In the genomic region with DNA sequence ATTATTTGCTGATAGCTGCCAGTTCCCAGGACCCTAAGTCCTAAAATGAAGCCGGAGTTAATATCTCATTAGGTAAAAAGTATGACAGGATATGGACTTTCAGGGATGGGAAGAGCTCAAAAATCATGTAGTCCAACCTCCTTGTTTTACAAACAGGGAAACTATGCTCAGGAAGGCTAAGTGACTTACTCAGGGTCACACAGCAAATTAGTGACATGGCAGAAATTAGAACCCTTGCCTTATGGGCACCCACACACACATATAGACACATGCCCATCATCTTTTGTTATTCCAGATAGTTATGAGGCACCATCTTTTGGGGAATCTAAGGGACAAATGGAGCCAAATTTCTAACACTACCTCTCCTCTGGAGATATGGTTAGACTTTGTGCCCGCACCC, we compare ENCODE assay signal across 40 cellular contexts.
"Had no signal": no experiment of that assay in that cellular context is flagged by ENCODE, and none has a peak within 500 bp of the region (broad histone marks: within the 10 kb centered on the region; RNA-seq: fewer than 3 reads in every experiment).

No MANE protein-coding gene starts in this region.

- H3K27me3 Mint-ChIP-seq: activated naive CD4-positive, alpha-beta T cell treated with anti-CD3 and anti-CD28 coated beads, Interleukin-2, amount 10 ng/mL, durations not matched to agents 7 days and 5 days; activated naive CD4-positive, alpha-beta T cell treated with anti-CD3 and anti-CD28 coated beads, Interleukin-2, amount 50 U/mL, for 24 hours; activated naive CD8-positive, alpha-beta T cell; activated naive CD8-positive, alpha-beta T cell treated with anti-CD3 and anti-CD28 coated beads, Interleukin-2, amount 10 ng/mL, durations not matched to agents 7 days and 5 days; activated T-cell treated with anti-CD3 and anti-CD28 coated beads, Interleukin-2, amount 50 U/mL, for 24 hours had no signal

- H3K4me1 ChIP-seq: adrenal gland, ascending aorta, body of pancreas, breast epithelium had no signal

- H3K27ac Mint-ChIP-seq: activated naive CD4-positive, alpha-beta T cell treated with anti-CD3 and anti-CD28 coated beads for 36 hours; activated naive CD4-positive, alpha-beta T cell treated with anti-CD3 and anti-CD28 coated beads, Interleukin-2, amount 10 ng/mL, durations not matched to agents 7 days and 5 days; activated naive CD4-positive, alpha-beta T cell treated with anti-CD3 and anti-CD28 coated beads, Interleukin-2, amount 50 U/mL, for 24 hours; activated naive CD4-positive, alpha-beta T cell treated with anti-CD3 and anti-CD28 coated beads, Interleukin-2, amount 50 U/mL, for 72 hours; activated naive CD8-positive, alpha-beta T cell; activated naive CD8-positive, alpha-beta T cell treated with anti-CD3 and anti-CD28 coated beads for 36 hours; activated naive CD8-positive, alpha-beta T cell treated with anti-CD3 and anti-CD28 coated beads, Interleukin-2, amount 10 ng/mL, durations not matched to agents 7 days and 5 days; activated naive CD8-positive, alpha-beta T cell treated with anti-CD3 and anti-CD28 coated beads, Interleukin-2, amount 50 U/mL, for 24 hours; activated T-cell treated with anti-CD3 and anti-CD28 coated beads, Interleukin-2, amount 50 U/mL, for 24 hours; activated T-cell treated with anti-CD3 and anti-CD28 coated beads, Interleukin-2, amount 50 U/mL, for 72 hours; activated T-helper 1 cell treated with anti-CD3 and anti-CD28 coated beads, Interleukin-12 subunit alpha, Interleukin-12 subunit beta, Interleukin-2, Interleukin-4 antibody, amounts not matched to agents 30 ng/mL and 10 ng/mL and 1 ng/mL, durations not matched to agents 14 hours and 24 hours and 36 hours; activated T-helper 17 cell treated with anti-CD3 and anti-CD28 coated beads, Interleukin-2, amount 50 U/mL, for 72 hours; activated T-helper 2 cell treated with anti-CD3 and anti-CD28 coated beads, Interferon-gamma antibody, Interleukin-2, Interleukin-4, amounts not matched to agents 10 μg/mL and 5 μg/mL and 100 μg/mL, durations not matched to agents 14 hours and 24 hours and 36 hours; brain had no signal

- FAIRE-seq: astrocyte, bronchial epithelial cell had no signal

- H3K36me3 Mint-ChIP-seq: activated naive CD4-positive, alpha-beta T cell treated with anti-CD3 and anti-CD28 coated beads, Interleukin-2, amount 10 ng/mL, durations not matched to agents 7 days and 5 days; activated naive CD4-positive, alpha-beta T cell treated with anti-CD3 and anti-CD28 coated beads, Interleukin-2, amount 50 U/mL, for 24 hours; activated naive CD4-positive, alpha-beta T cell treated with anti-CD3 and anti-CD28 coated beads, Interleukin-2, amount 50 U/mL, for 72 hours; activated naive CD8-positive, alpha-beta T cell; activated naive CD8-positive, alpha-beta T cell treated with anti-CD3 and anti-CD28 coated beads for 36 hours; activated naive CD8-positive, alpha-beta T cell treated with anti-CD3 and anti-CD28 coated beads, Interleukin-2, amount 10 ng/mL, durations not matched to agents 7 days and 5 days; brain had no signal

- DNase-seq: activated effector memory CD4-positive, alpha-beta T cell treated with anti-CD3 and anti-CD28 coated beads, Interleukin-2, amount 50 U/mL, for 16 hours; activated effector memory CD4-positive, alpha-beta T cell treated with Interleukin-2 at 50 U/mL for 16 hours; activated gamma-delta T cell; activated gamma-delta T cell treated with Interleukin-2 at 50 U/mL for 16 hours; activated naive CD4-positive, alpha-beta T cell; activated naive CD4-positive, alpha-beta T cell treated with anti-CD3 and anti-CD28 coated beads for 36 hours; activated naive CD4-positive, alpha-beta T cell treated with anti-CD3 and anti-CD28 coated beads, Interleukin-2, amount 10 ng/mL, durations not matched to agents 7 days and 5 days; activated naive CD4-positive, alpha-beta T cell treated with anti-CD3 and anti-CD28 coated beads, Interleukin-2, amount 50 U/mL, for 16 hours; activated naive CD4-positive, alpha-beta T cell treated with Interleukin-2 at 50 U/mL for 16 hours; activated naive CD8-positive, alpha-beta T cell treated with anti-CD3 and anti-CD28 coated beads for 36 hours; activated naive CD8-positive, alpha-beta T cell treated with anti-CD3 and anti-CD28 coated beads, Interleukin-2, amount 10 ng/mL, durations not matched to agents 7 days and 5 days; activated naive CD8-positive, alpha-beta T cell treated with anti-CD3 and anti-CD28 coated beads, Interleukin-2, amount 50 U/mL, for 24 hours; activated T-cell treated with anti-CD3 and anti-CD28 coated beads, Interleukin-2, amount 50 U/mL, for 1 hour; activated T-cell treated with anti-CD3 and anti-CD28 coated beads, Interleukin-2, amount 50 U/mL, for 24 hours; activated T-cell treated with anti-CD3 and anti-CD28 coated beads, Interleukin-2, amount 50 U/mL, for 4 hours; activated T-cell treated with anti-CD3 and anti-CD28 coated beads, Interleukin-2, amount 50 U/mL, for 48 hours; activated T-cell treated with anti-CD3 and anti-CD28 coated beads, Interleukin-2, amount 50 U/mL, for 72 hours; adrenal gland; amniotic stem cell; amygdala; anterior cingulate cortex; aorta; body of pancreas; brain microvascular endothelial cell; caudate nucleus; central memory CD4-positive, alpha-beta T cell; cerebellar nuclear complex had no signal

- H3K4me1 Mint-ChIP-seq: activated naive CD4-positive, alpha-beta T cell treated with anti-CD3 and anti-CD28 coated beads, Interleukin-2, amount 50 U/mL, for 24 hours; activated T-helper 17 cell treated with anti-CD3 and anti-CD28 coated beads, Interleukin-2, amount 50 U/mL, for 72 hours; brain; central memory CD8-positive, alpha-beta T cell had no signal

- ATAC-seq: activated naive CD4-positive, alpha-beta T cell treated with anti-CD3 and anti-CD28 coated beads, Interleukin-2, amount 50 U/mL, for 72 hours; activated naive CD8-positive, alpha-beta T cell treated with anti-CD3 and anti-CD28 coated beads, Interleukin-2, amount 50 U/mL, for 24 hours; activated T-cell treated with anti-CD3 and anti-CD28 coated beads, Interleukin-2, amount 50 U/mL, for 4 hours; activated T-cell treated with anti-CD3 and anti-CD28 coated beads, Interleukin-2, amount 50 U/mL, for 72 hours; activated T-helper 17 cell treated with anti-CD3 and anti-CD28 coated beads, Interleukin-2, amount 50 U/mL, for 72 hours; body of pancreas had no signal

- H3K36me3 ChIP-seq: adrenal gland, ascending aorta, brain microvascular endothelial cell, breast epithelium, cardiac muscle cell had no signal

- H3K9me3 ChIP-seq: adrenal gland, ascending aorta, body of pancreas, breast epithelium had no signal

- H3K4me3 Mint-ChIP-seq: activated naive CD4-positive, alpha-beta T cell treated with anti-CD3 and anti-CD28 coated beads for 36 hours; activated naive CD4-positive, alpha-beta T cell treated with anti-CD3 and anti-CD28 coated beads, Interleukin-2, amount 10 ng/mL, durations not matched to agents 7 days and 5 days; activated naive CD4-positive, alpha-beta T cell treated with anti-CD3 and anti-CD28 coated beads, Interleukin-2, amount 50 U/mL, for 24 hours; activated naive CD8-positive, alpha-beta T cell; activated naive CD8-positive, alpha-beta T cell treated with anti-CD3 and anti-CD28 coated beads for 36 hours; activated naive CD8-positive, alpha-beta T cell treated with anti-CD3 and anti-CD28 coated beads, Interleukin-2, amount 10 ng/mL, durations not matched to agents 7 days and 5 days; activated naive CD8-positive, alpha-beta T cell treated with anti-CD3 and anti-CD28 coated beads, Interleukin-2, amount 50 U/mL, for 24 hours; activated T-cell treated with anti-CD3 and anti-CD28 coated beads, Interleukin-2, amount 50 U/mL, for 24 hours; activated T-cell treated with anti-CD3 and anti-CD28 coated beads, Interleukin-2, amount 50 U/mL, for 4 hours; activated T-cell treated with anti-CD3 and anti-CD28 coated beads, Interleukin-2, amount 50 U/mL, for 72 hours; activated T-helper 1 cell treated with anti-CD3 and anti-CD28 coated beads, Interleukin-12 subunit alpha, Interleukin-12 subunit beta, Interleukin-2, Interleukin-4 antibody, amounts not matched to agents 30 ng/mL and 10 ng/mL and 1 ng/mL, durations not matched to agents 14 hours and 24 hours and 36 hours; activated T-helper 17 cell treated with anti-CD3 and anti-CD28 coated beads, Interleukin-2, amount 50 U/mL, for 72 hours; brain; central memory CD8-positive, alpha-beta T cell had no signal

- H3K9me3 Mint-ChIP-seq: activated naive CD4-positive, alpha-beta T cell treated with anti-CD3 and anti-CD28 coated beads for 36 hours; activated naive CD4-positive, alpha-beta T cell treated with anti-CD3 and anti-CD28 coated beads, Interleukin-2, amount 10 ng/mL, durations not matched to agents 7 days and 5 days; activated naive CD4-positive, alpha-beta T cell treated with anti-CD3 and anti-CD28 coated beads, Interleukin-2, amount 50 U/mL, for 24 hours; activated naive CD8-positive, alpha-beta T cell treated with anti-CD3 and anti-CD28 coated beads for 36 hours; activated naive CD8-positive, alpha-beta T cell treated with anti-CD3 and anti-CD28 coated beads, Interleukin-2, amount 10 ng/mL, durations not matched to agents 7 days and 5 days; activated naive CD8-positive, alpha-beta T cell treated with anti-CD3 and anti-CD28 coated beads, Interleukin-2, amount 50 U/mL, for 24 hours; activated T-cell treated with anti-CD3 and anti-CD28 coated beads, Interleukin-2, amount 50 U/mL, for 24 hours; activated T-cell treated with anti-CD3 and anti-CD28 coated beads, Interleukin-2, amount 50 U/mL, for 4 hours; activated T-cell treated with anti-CD3 and anti-CD28 coated beads, Interleukin-2, amount 50 U/mL, for 72 hours; activated T-helper 1 cell treated with anti-CD3 and anti-CD28 coated beads, Interleukin-12 subunit alpha, Interleukin-12 subunit beta, Interleukin-2, Interleukin-4 antibody, amounts not matched to agents 30 ng/mL and 10 ng/mL and 1 ng/mL, durations not matched to agents 14 hours and 24 hours and 36 hours; activated T-helper 17 cell treated with anti-CD3 and anti-CD28 coated beads, Interleukin-2, amount 50 U/mL, for 72 hours; activated T-helper 2 cell treated with anti-CD3 and anti-CD28 coated beads, Interferon-gamma antibody, Interleukin-2, Interleukin-4, amounts not matched to agents 10 μg/mL and 5 μg/mL and 100 μg/mL, durations not matched to agents 14 hours and 24 hours and 36 hours; central memory CD8-positive, alpha-beta T cell had no signal

- H3K4me3 ChIP-seq: adrenal gland, ascending aorta, body of pancreas, breast epithelium, cardiac muscle cell had no signal

- H3K27me3 ChIP-seq: adrenal gland, ascending aorta, body of pancreas, brain microvascular endothelial cell, breast epithelium, cardiac muscle cell had no signal

- H3K27ac ChIP-seq: adrenal gland, ascending aorta, body of pancreas, brain microvascular endothelial cell, breast epithelium, cardiac muscle cell had no signal
